In the genomic region with DNA sequence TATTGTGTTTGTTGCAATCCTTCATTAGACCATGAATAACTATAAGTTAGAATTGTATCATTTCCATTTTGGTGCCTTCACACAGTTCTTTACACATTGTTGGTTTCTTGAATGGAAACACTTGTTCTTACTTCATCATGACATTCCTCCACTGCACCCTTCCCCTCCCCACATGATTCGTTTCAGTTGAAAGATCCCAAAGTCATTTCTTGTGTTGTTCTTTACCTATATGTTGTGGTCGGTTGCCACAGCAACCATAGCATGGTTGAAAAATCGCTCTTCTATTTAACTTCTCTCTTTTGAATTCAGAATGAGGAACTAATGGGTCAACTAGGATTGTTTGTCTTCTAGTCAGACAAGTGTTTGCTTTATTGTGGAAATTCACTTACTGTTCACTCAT, we compare ENCODE assay signal across 8 cellular contexts.
DNase-seq lines count a peak whose midpoint lies in the region; ATAC-seq and TF ChIP-seq lines count a peak whose summit lies in the region.

No MANE protein-coding gene starts in this region.

- in situ Hi-C loops in brain microvascular endothelial cell (cut with HindIII; ENCODE audit: low pct_ligation_motif_present, low sequenced_read_pairs) = no loop called here

- no peaks in the 10 kb centered on the region for H3K27me3 Mint-ChIP-seq in activated naive CD4-positive, alpha-beta T cell treated with anti-CD3 and anti-CD28 coated beads, Interleukin-2, amount 10 ng/mL, durations not matched to agents 7 days and 5 days

- TF ChIP-seq CTCF in brain microvascular endothelial cell (IDR thresholded peaks at IDR 0.05; ENCODE audit: low read depth, low read length, missing control alignments) = no peak

- peaks cover 5% of the 10 kb centered on the region for H3K9me3 Mint-ChIP-seq in activated naive CD4-positive, alpha-beta T cell treated with anti-CD3 and anti-CD28 coated beads, Interleukin-2, amount 10 ng/mL, durations not matched to agents 7 days and 5 days

- H3K36me3 Mint-ChIP-seq in activated naive CD4-positive, alpha-beta T cell treated with anti-CD3 and anti-CD28 coated beads, Interleukin-2, amount 10 ng/mL, durations not matched to agents 7 days and 5 days = peaks cover 24% of the 10 kb centered on the region

- DNase-seq in COLO829 (ENCODE audit: low spot score) (peak; percentile 6), pons (ENCODE audit: low spot score) (peak; percentile 43), activated gamma-delta T cell (lab: John Stamatoyannopoulos, UW) (no peak), brain microvascular endothelial cell (no peak), DMS79 treated with DMSO at 0.1 percent for 48 hours (lab: John Stamatoyannopoulos, UW) (no peak)
- peak; percentile 52 for DNase-seq in activated naive CD4-positive, alpha-beta T cell treated with anti-CD3 and anti-CD28 coated beads, Interleukin-2, amount 10 ng/mL, durations not matched to agents 7 days and 5 days

- H3K36me3 ChIP-seq in brain microvascular endothelial cell (replicated peaks) = no peaks in the 10 kb centered on the region

- H3K27ac ChIP-seq in brain microvascular endothelial cell = no peak overlapping the region

- H3K4me3 Mint-ChIP-seq in activated naive CD4-positive, alpha-beta T cell treated with anti-CD3 and anti-CD28 coated beads, Interleukin-2, amount 10 ng/mL, durations not matched to agents 7 days and 5 days = no peak overlapping the region

- H3K4me3 ChIP-seq in brain microvascular endothelial cell (ENCODE audit: low read depth, low read length) = no peak overlapping the region

- ATAC-seq in GM19467 (IDR thresholded peaks at IDR 0.05; ENCODE audit: unreplicated experiment) = peak; percentile 54
- ATAC-seq in HG03565 (IDR thresholded peaks at IDR 0.05; ENCODE audit: unreplicated experiment) = peak; percentile 88

- no peaks in the 10 kb centered on the region for H3K27me3 ChIP-seq in brain microvascular endothelial cell (replicated peaks)

- CTCF ChIA-PET in activated naive CD4-positive, alpha-beta T cell treated with anti-CD3 and anti-CD28 coated beads, Interleukin-2, amount 10 ng/mL, durations not matched to agents 7 days and 5 days (lab: Charles Lee) = interaction anchor here (1.5 to 2.6 kb wide), 2 partner anchors 8 to 80 kb away, joined by 3 to 9 read pairs; no protein-coding TSS in a partner anchor

- peak overlapping the region; percentile 92 for H3K27ac Mint-ChIP-seq in activated naive CD4-positive, alpha-beta T cell treated with anti-CD3 and anti-CD28 coated beads, Interleukin-2, amount 10 ng/mL, durations not matched to agents 7 days and 5 days

- H3K4me1 Mint-ChIP-seq in activated naive CD4-positive, alpha-beta T cell treated with anti-CD3 and anti-CD28 coated beads, Interleukin-2, amount 10 ng/mL, durations not matched to agents 7 days and 5 days = peaks cover 61% of the 10 kb centered on the region

Comparison
In these comparisons a context has a peak if more than half of its experiments do, and no peak if none do; other contexts are left out.
1. DNase-seq: peak in COLO829 (single experiment), activated naive CD4-positive, alpha-beta T cell treated with anti-CD3 and anti-CD28 coated beads, Interleukin-2, amount 10 ng/mL, durations not matched to agents 7 days and 5 days (single experiment) and pons (single experiment); none in activated gamma-delta T cell (single experiment), brain microvascular endothelial cell (single experiment) and DMS79 treated with DMSO at 0.1 percent for 48 hours (single experiment).